In genomic region chr2:9373047-9373446, GRCh38 we compare ENCODE assay signal across 1 cellular context.
TF ChIP-seq lines count a peak whose summit lies in the region.

No MANE protein-coding gene starts in this region.

TF ChIP-seq in HepG2, 621 proteins besides CTCF, POLR2A, EP300 and RAD21:
- TF ChIP-seq, protein P1, sequence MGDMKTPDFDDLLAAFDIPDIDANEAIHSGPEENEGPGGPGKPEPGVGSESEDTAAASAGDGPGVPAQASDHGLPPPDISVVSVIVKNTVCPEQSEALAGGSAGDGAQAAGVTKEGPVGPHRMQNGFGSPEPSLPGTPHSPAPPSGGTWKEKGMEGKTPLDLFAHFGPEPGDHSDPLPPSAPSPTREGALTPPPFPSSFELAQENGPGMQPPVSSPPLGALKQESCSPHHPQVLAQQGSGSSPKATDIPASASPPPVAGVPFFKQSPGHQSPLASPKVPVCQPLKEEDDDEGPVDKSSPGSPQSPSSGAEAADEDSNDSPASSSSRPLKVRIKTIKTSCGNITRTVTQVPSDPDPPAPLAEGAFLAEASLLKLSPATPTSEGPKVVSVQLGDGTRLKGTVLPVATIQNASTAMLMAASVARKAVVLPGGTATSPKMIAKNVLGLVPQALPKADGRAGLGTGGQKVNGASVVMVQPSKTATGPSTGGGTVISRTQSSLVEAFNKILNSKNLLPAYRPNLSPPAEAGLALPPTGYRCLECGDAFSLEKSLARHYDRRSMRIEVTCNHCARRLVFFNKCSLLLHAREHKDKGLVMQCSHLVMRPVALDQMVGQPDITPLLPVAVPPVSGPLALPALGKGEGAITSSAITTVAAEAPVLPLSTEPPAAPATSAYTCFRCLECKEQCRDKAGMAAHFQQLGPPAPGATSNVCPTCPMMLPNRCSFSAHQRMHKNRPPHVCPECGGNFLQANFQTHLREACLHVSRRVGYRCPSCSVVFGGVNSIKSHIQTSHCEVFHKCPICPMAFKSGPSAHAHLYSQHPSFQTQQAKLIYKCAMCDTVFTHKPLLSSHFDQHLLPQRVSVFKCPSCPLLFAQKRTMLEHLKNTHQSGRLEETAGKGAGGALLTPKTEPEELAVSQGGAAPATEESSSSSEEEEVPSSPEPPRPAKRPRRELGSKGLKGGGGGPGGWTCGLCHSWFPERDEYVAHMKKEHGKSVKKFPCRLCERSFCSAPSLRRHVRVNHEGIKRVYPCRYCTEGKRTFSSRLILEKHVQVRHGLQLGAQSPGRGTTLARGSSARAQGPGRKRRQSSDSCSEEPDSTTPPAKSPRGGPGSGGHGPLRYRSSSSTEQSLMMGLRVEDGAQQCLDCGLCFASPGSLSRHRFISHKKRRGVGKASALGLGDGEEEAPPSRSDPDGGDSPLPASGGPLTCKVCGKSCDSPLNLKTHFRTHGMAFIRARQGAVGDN (CRISPR knock-in tag; IDR thresholded peaks at IDR 0.05) = peak; percentile 44
- TF ChIP-seq RBM22 (optimal IDR thresholded peaks at IDR 0.05; ENCODE audit: low read length) (peak; percentile 33), KDM5B (CRISPR knock-in tag; IDR thresholded peaks at IDR 0.05; ENCODE audit: borderline replicate concordance) (no peak), HNRNPK (IDR thresholded peaks at IDR 0.05; ENCODE audit: low read depth, low read length, poor library complexity, severe bottlenecking) (no peak), HNRNPLL (IDR thresholded peaks at IDR 0.05; ENCODE audit: low read depth, low read length, poor library complexity, severe bottlenecking) (peak; percentile 5), ZNF839 (CRISPR knock-in tag; IDR thresholded peaks at IDR 0.05; ENCODE audit: borderline replicate concordance) (peak; percentile 51; the same call in 1 of the 2 replicates), ZFP1 (CRISPR knock-in tag; IDR thresholded peaks at IDR 0.05) (no peak), HHEX (CRISPR knock-in tag; IDR thresholded peaks at IDR 0.05) (no peak)
TF ChIP-seq in HepG2: peak in this region for 4.
